Comparison of ENCODE assay signal across 1 cellular context in the genomic region with DNA sequence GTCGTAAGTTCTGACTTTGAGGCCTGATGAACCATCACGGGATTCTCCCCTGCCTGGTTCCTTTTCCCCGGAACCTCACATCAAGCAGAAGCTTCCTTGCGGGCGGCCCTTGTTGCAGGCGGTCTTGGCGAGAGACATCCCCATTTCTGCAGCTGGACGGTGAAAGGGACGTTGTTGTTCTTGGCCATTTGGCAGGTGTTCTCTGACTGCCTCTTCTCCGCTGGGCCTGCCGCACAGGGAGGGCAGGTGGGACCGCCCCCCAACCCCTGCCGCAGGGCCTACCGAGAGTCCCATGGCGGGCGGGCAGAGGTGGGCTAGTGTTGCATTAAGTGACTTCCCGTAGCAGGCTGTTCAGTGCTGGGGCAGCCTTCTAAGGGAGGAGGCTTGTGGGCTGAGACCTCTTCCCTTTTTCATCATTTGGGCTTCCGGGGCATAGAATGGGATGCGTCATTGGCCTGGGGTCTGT.
TF ChIP-seq lines count a peak whose summit lies in the region.

No MANE protein-coding gene starts in this region.

TF ChIP-seq in K562, 482 proteins besides CTCF, POLR2A, EP300 and RAD21 (continued from another document):
- TF ChIP-seq NR0B1 (IDR thresholded peaks at IDR 0.05; ENCODE audit: partially characterized antibody) (no peak), CCNT2 (IDR thresholded peaks at IDR 0.05; ENCODE audit: borderline replicate concordance, extremely low read depth, insufficient read length, low read depth, low read length) (no peak), TCF7 (IDR thresholded peaks at IDR 0.05; ENCODE audit: borderline replicate concordance) (no peak), CHCHD3 (CRISPR knock-in tag; IDR thresholded peaks at IDR 0.05) (no peak), CREB5 (CRISPR knock-in tag; IDR thresholded peaks at IDR 0.05) (no peak), CREB3 (tag; conservative IDR thresholded peaks at IDR 0.05; ENCODE audit: low read depth) (no peak), SIN3A (IDR thresholded peaks at IDR 0.05; ENCODE audit: borderline replicate concordance in 2 of 2, control insufficient read depth in 1 of 2, low read depth in 2 of 2, low read length in 2 of 2) (no peak)
- TF ChIP-seq, protein P1, sequence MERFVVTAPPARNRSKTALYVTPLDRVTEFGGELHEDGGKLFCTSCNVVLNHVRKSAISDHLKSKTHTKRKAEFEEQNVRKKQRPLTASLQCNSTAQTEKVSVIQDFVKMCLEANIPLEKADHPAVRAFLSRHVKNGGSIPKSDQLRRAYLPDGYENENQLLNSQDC (CRISPR knock-in tag; IDR thresholded peaks at IDR 0.05) = no peak
- TF ChIP-seq, protein P2, sequence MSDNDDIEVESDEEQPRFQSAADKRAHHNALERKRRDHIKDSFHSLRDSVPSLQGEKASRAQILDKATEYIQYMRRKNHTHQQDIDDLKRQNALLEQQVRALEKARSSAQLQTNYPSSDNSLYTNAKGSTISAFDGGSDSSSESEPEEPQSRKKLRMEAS (CRISPR knock-in tag; IDR thresholded peaks at IDR 0.05) = no peak
- TF ChIP-seq, protein P3, sequence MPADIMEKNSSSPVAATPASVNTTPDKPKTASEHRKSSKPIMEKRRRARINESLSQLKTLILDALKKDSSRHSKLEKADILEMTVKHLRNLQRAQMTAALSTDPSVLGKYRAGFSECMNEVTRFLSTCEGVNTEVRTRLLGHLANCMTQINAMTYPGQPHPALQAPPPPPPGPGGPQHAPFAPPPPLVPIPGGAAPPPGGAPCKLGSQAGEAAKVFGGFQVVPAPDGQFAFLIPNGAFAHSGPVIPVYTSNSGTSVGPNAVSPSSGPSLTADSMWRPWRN (IDR thresholded peaks at IDR 0.05; ENCODE audit: low read depth) = no peak
TF ChIP-seq in K562: peak in this region for 0.
